19 cellular contexts compared by ENCODE assay signal in genomic region chr2:124524155-124524910, GRCh38.
"Had no signal": no experiment of that assay in that cellular context is flagged by ENCODE, and none has a peak within 500 bp of the region (broad histone marks: within the 10 kb centered on the region; RNA-seq: fewer than 3 reads in every experiment).

No MANE protein-coding gene starts in this region.

- H3K27ac ChIP-seq: esophagus squamous epithelium, neutrophil, parathyroid adenoma, VCaP had no signal

- H3K27ac Mint-ChIP-seq: activated naive CD4-positive, alpha-beta T cell treated with anti-CD3 and anti-CD28 coated beads, Interleukin-2, amount 50 U/mL, for 72 hours; activated T-cell treated with anti-CD3 and anti-CD28 coated beads, Interleukin-2, amount 50 U/mL, for 72 hours; effector memory CD8-positive, alpha-beta T cell; natural killer cell had no signal

- DNase-seq: activated CD4-positive, CD25-positive, alpha-beta regulatory T cell treated with anti-CD3 and anti-CD28 coated beads, Interleukin-2, amount 50 U/mL, for 72 hours; activated gamma-delta T cell treated with Interleukin-2 at 50 U/mL for 16 hours; activated T-cell treated with anti-CD3 and anti-CD28 coated beads, Interleukin-2, amount 50 U/mL, for 72 hours; dermis blood vessel endothelial cell; effector memory CD8-positive, alpha-beta T cell; esophagus squamous epithelium; left ventricle myocardium superior; mesenchymal stem cell; natural killer cell; stimulated activated CD4-positive, alpha-beta T cell treated with anti-CD3 and anti-CD28 coated beads, Interleukin-12 subunit alpha, Interleukin-12 subunit beta, amount 100 ng/mL, for 4 hours; stimulated activated CD4-positive, alpha-beta T cell treated with anti-CD3 and anti-CD28 coated beads, Interleukin-1b, Interleukin-23, amount 100 ng/mL, for 48 hours; stimulated activated naive CD4-positive, alpha-beta T cell treated with Interleukin-2 at 50 U/mL for 16 hours; SW 1271; T-helper 2 cell; trophoblast cell had no signal

- H3K4me1 ChIP-seq: esophagus squamous epithelium, parathyroid adenoma had no signal

- H3K9ac ChIP-seq: parathyroid adenoma had no signal

- ATAC-seq: activated naive CD4-positive, alpha-beta T cell treated with anti-CD3 and anti-CD28 coated beads, Interleukin-2, amount 50 U/mL, for 72 hours; activated T-cell treated with anti-CD3 and anti-CD28 coated beads, Interleukin-2, amount 50 U/mL, for 72 hours; effector memory CD8-positive, alpha-beta T cell; left ventricle myocardium superior; natural killer cell had no signal

- H3K4me1 Mint-ChIP-seq: natural killer cell had no signal

- H3K27me3 Mint-ChIP-seq: effector memory CD8-positive, alpha-beta T cell had no signal

- H3K9me3 ChIP-seq: esophagus squamous epithelium, neutrophil had no signal

- H3K36me3 Mint-ChIP-seq: activated naive CD4-positive, alpha-beta T cell treated with anti-CD3 and anti-CD28 coated beads, Interleukin-2, amount 50 U/mL, for 72 hours; natural killer cell had no signal

- H3K4me3 Mint-ChIP-seq: activated T-cell treated with anti-CD3 and anti-CD28 coated beads, Interleukin-2, amount 50 U/mL, for 72 hours; effector memory CD8-positive, alpha-beta T cell; natural killer cell had no signal

- H3K36me3 ChIP-seq: esophagus squamous epithelium, neutrophil had no signal

- H3K27me3 ChIP-seq: esophagus squamous epithelium, neutrophil had no signal

- H3K4me3 ChIP-seq: esophagus squamous epithelium had no signal
